ENCODE assay signal across 1 cellular context in genomic region chr5:180797256-180798192, GRCh38.
TF ChIP-seq lines count a peak whose summit lies in the region.

No MANE protein-coding gene starts in this region.

TF ChIP-seq in GM12878, 131 proteins besides CTCF, POLR2A, EP300 and RAD21 (continued from another document):
- no peak for TF ChIP-seq IRF5 (IDR thresholded peaks at IDR 0.05; ENCODE audit: borderline replicate concordance)
- TF ChIP-seq, protein P1, sequence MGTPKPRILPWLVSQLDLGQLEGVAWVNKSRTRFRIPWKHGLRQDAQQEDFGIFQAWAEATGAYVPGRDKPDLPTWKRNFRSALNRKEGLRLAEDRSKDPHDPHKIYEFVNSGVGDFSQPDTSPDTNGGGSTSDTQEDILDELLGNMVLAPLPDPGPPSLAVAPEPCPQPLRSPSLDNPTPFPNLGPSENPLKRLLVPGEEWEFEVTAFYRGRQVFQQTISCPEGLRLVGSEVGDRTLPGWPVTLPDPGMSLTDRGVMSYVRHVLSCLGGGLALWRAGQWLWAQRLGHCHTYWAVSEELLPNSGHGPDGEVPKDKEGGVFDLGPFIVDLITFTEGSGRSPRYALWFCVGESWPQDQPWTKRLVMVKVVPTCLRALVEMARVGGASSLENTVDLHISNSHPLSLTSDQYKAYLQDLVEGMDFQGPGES (IDR thresholded peaks at IDR 0.05), result no peak
- no peak for TF ChIP-seq NRF1 (conservative IDR thresholded peaks at IDR 0.05; ENCODE audit: low read depth, low read length)
- TF ChIP-seq, protein P2, sequence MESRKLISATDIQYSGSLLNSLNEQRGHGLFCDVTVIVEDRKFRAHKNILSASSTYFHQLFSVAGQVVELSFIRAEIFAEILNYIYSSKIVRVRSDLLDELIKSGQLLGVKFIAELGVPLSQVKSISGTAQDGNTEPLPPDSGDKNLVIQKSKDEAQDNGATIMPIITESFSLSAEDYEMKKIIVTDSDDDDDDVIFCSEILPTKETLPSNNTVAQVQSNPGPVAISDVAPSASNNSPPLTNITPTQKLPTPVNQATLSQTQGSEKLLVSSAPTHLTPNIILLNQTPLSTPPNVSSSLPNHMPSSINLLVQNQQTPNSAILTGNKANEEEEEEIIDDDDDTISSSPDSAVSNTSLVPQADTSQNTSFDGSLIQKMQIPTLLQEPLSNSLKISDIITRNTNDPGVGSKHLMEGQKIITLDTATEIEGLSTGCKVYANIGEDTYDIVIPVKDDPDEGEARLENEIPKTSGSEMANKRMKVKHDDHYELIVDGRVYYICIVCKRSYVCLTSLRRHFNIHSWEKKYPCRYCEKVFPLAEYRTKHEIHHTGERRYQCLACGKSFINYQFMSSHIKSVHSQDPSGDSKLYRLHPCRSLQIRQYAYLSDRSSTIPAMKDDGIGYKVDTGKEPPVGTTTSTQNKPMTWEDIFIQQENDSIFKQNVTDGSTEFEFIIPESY (IDR thresholded peaks at IDR 0.05), result no peak
- TF ChIP-seq CEBPB (IDR thresholded peaks at IDR 0.05; ENCODE audit: borderline replicate concordance in 1 of 2, low read depth in 2 of 2, low read length in 2 of 2), result no peak
- TF ChIP-seq, protein P3, sequence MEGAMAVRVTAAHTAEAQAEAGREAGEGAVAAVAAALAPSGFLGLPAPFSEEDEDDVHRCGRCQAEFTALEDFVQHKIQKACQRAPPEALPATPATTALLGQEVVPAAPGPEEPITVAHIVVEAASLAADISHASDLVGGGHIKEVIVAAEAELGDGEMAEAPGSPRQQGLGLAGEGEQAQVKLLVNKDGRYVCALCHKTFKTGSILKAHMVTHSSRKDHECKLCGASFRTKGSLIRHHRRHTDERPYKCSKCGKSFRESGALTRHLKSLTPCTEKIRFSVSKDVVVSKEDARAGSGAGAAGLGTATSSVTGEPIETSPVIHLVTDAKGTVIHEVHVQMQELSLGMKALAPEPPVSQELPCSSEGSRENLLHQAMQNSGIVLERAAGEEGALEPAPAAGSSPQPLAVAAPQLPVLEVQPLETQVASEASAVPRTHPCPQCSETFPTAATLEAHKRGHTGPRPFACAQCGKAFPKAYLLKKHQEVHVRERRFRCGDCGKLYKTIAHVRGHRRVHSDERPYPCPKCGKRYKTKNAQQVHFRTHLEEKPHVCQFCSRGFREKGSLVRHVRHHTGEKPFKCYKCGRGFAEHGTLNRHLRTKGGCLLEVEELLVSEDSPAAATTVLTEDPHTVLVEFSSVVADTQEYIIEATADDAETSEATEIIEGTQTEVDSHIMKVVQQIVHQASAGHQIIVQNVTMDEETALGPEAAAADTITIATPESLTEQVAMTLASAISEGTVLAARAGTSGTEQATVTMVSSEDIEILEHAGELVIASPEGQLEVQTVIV (IDR thresholded peaks at IDR 0.05; ENCODE audit: borderline replicate concordance, partially characterized antibody), result no peak
- TF ChIP-seq CUX1 (IDR thresholded peaks at IDR 0.05; ENCODE audit: insufficient replicate concordance, low read depth, low read length), result no peak
- TF ChIP-seq SREBF1 (IDR thresholded peaks at IDR 0.05; ENCODE audit: low read length), result no peak
- no peak for TF ChIP-seq CHD1 (IDR thresholded peaks at IDR 0.05; ENCODE audit: low read depth, low read length)
- TF ChIP-seq, protein P4, sequence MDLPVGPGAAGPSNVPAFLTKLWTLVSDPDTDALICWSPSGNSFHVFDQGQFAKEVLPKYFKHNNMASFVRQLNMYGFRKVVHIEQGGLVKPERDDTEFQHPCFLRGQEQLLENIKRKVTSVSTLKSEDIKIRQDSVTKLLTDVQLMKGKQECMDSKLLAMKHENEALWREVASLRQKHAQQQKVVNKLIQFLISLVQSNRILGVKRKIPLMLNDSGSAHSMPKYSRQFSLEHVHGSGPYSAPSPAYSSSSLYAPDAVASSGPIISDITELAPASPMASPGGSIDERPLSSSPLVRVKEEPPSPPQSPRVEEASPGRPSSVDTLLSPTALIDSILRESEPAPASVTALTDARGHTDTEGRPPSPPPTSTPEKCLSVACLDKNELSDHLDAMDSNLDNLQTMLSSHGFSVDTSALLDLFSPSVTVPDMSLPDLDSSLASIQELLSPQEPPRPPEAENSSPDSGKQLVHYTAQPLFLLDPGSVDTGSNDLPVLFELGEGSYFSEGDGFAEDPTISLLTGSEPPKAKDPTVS (IDR thresholded peaks at IDR 0.05; ENCODE audit: low read depth, low read length), result no peak
TF ChIP-seq in GM12878: peak in this region for 0.
